Comparison of ENCODE assay signal across 13 cellular contexts in genomic region chr13:46855166-46855565, GRCh38. TPM values are rescaled to one million over a fixed set of nuclear protein-coding genes. Genes with fewer than 3 reads are reported as not detected.
A peak's percentile ranks its signal among the peaks of the same experiment; 100 is the strongest.
DNase-seq lines count a peak whose midpoint lies in the region; ATAC-seq and TF ChIP-seq lines count a peak whose summit lies in the region.
"Had no signal": no experiment of that assay in that cellular context is flagged by ENCODE, and none has a peak within 500 bp of the region (broad histone marks: within the 10 kb centered on the region; RNA-seq: fewer than 3 reads in every experiment).

No MANE protein-coding gene starts in this region.

- H3K4me1 Mint-ChIP-seq in activated CD4-positive, alpha-beta memory T cell treated with anti-CD3 and anti-CD28 coated beads, Interleukin-2, amount 10 ng/mL, durations not matched to agents 7 days and 5 days, result no peaks in the 10 kb centered on the region

- CTCF ChIA-PET in activated CD4-positive, alpha-beta memory T cell treated with anti-CD3 and anti-CD28 coated beads, Interleukin-2, amount 10 ng/mL, durations not matched to agents 7 days and 5 days (lab: Charles Lee), result no interaction called here

- peaks cover 10% of the 10 kb centered on the region for H3K27me3 Mint-ChIP-seq in activated CD4-positive, alpha-beta memory T cell treated with anti-CD3 and anti-CD28 coated beads, Interleukin-2, amount 10 ng/mL, durations not matched to agents 7 days and 5 days

- no peak overlapping the region for H3K27ac Mint-ChIP-seq in activated CD4-positive, alpha-beta memory T cell treated with anti-CD3 and anti-CD28 coated beads, Interleukin-2, amount 10 ng/mL, durations not matched to agents 7 days and 5 days

- H3K4me3 Mint-ChIP-seq in activated CD4-positive, alpha-beta memory T cell treated with anti-CD3 and anti-CD28 coated beads, Interleukin-2, amount 10 ng/mL, durations not matched to agents 7 days and 5 days, result no peak overlapping the region

- no peak for TF ChIP-seq POLR2A in GM18505 (IDR thresholded peaks at IDR 0.05; ENCODE audit: borderline replicate concordance, extremely low read depth, insufficient read depth, insufficient read length)

- POLR2A ChIA-PET in activated CD4-positive, alpha-beta memory T cell treated with anti-CD3 and anti-CD28 coated beads, Interleukin-2, amount 10 ng/mL, durations not matched to agents 7 days and 5 days (lab: Charles Lee), result no interaction called here

- TF ChIP-seq CTCF in GM20000 (IDR thresholded peaks at IDR 0.05; ENCODE audit: extremely low read depth, missing control alignments), result no peak

- H3K36me3 Mint-ChIP-seq in activated CD4-positive, alpha-beta memory T cell treated with anti-CD3 and anti-CD28 coated beads, Interleukin-2, amount 10 ng/mL, durations not matched to agents 7 days and 5 days (ENCODE audit: low read depth), result no peaks in the 10 kb centered on the region

- no peaks in the 10 kb centered on the region for H3K9me3 Mint-ChIP-seq in activated CD4-positive, alpha-beta memory T cell treated with anti-CD3 and anti-CD28 coated beads, Interleukin-2, amount 10 ng/mL, durations not matched to agents 7 days and 5 days

- DNase-seq in GM20000 (ENCODE audit: low spot score) (peak; percentile 22), NOMO-1 treated with dmso at 0.1 percent for 144 hours (lab: John Stamatoyannopoulos, UW; ENCODE audit: unreplicated experiment) (peak; percentile 82), NCI-H1436 (lab: John Stamatoyannopoulos, UW) (no peak), T-helper 9 cell (no peak), sciatic nerve (ENCODE audit: low spot score) (no peak)
- no peak for DNase-seq in activated CD4-positive, alpha-beta memory T cell treated with anti-CD3 and anti-CD28 coated beads, Interleukin-2, amount 10 ng/mL, durations not matched to agents 7 days and 5 days
- DNase-seq: aorta; foreskin fibroblast; stimulated activated CD4-positive, alpha-beta T cell treated with anti-CD3 and anti-CD28 coated beads, Interleukin-2, amount 100 ng/mL, for 48 hours; stomach had no signal

- intact Hi-C loops in sciatic nerve (cut with DNase I), result no loop called here

- ATAC-seq in GM18505 (IDR thresholded peaks at IDR 0.05; ENCODE audit: unreplicated experiment), result peak; percentile 82
- ATAC-seq in HG03025 (IDR thresholded peaks at IDR 0.05; ENCODE audit: low FRiP score, unreplicated experiment), result peak; percentile 87
- ATAC-seq in sciatic nerve, result no peak

RNA-seq across cellular contexts. Expression of gene HTR2A, which starts 41.7 kb away (rescaled TPM):
- not detected for total RNA-seq in activated CD4-positive, alpha-beta memory T cell treated with anti-CD3 and anti-CD28 coated beads, Interleukin-2, amount 10 ng/mL, durations not matched to agents 7 days and 5 days
- total RNA-seq in sciatic nerve, result 0.09 TPM
- total RNA-seq: pulmonary artery endothelial cell had no signal

RNA-seq across cellular contexts. Expression of gene ESD, which starts 58.2 kb away (rescaled TPM):
- 10 to 100 TPM; 76.7 to 76.9 TPM for total RNA-seq in activated CD4-positive, alpha-beta memory T cell treated with anti-CD3 and anti-CD28 coated beads, Interleukin-2, amount 10 ng/mL, durations not matched to agents 7 days and 5 days
- 105 TPM for total RNA-seq in sciatic nerve

Comparison
In these comparisons a context has a peak if more than half of its experiments do, and no peak if none do; other contexts are left out.
1. DNase-seq: peak in GM20000 (single experiment) and NOMO-1 treated with dmso at 0.1 percent for 144 hours (single experiment); none in activated CD4-positive, alpha-beta memory T cell treated with anti-CD3 and anti-CD28 coated beads, Interleukin-2, amount 10 ng/mL, durations not matched to agents 7 days and 5 days (single experiment), NCI-H1436 (single experiment), T-helper 9 cell (single experiment) and sciatic nerve (single experiment).